In genomic region chr7:85342781-85343180, GRCh38 we compare ENCODE assay signal across 27 cellular contexts.
"Had no signal": no experiment of that assay in that cellular context is flagged by ENCODE, and none has a peak within 500 bp of the region (broad histone marks: within the 10 kb centered on the region; RNA-seq: fewer than 3 reads in every experiment).

No MANE protein-coding gene starts in this region.

- H3K9me3 Mint-ChIP-seq: endodermal cell had no signal

- ATAC-seq: effector memory CD8-positive, alpha-beta T cell; esophagus mucosa; foreskin keratinocyte; gastrocnemius medialis; gastroesophageal sphincter; heart left ventricle; heart right ventricle had no signal

- DNase-seq: colonic mucosa; cortex of kidney; dermis blood vessel endothelial cell; dorsolateral prefrontal cortex; effector CD4-positive, alpha-beta T cell; effector CD8-positive, alpha-beta T cell; effector memory CD4-positive, alpha-beta T cell; effector memory CD8-positive, alpha-beta T cell; endodermal cell; erythroblast; esophagus squamous epithelium; foreskin fibroblast; foreskin keratinocyte; foreskin melanocyte; gastrocnemius medialis; glutamatergic neuron; head of caudate nucleus; heart left ventricle; heart right ventricle had no signal

- H3K4me3 Mint-ChIP-seq: dendritic cell treated with granulocyte-macrophage colony-stimulating factor and Interleukin-4, amounts not matched to agents 40 ng/mL and 50 ng/mL, for 4 days; effector memory CD8-positive, alpha-beta T cell; endodermal cell had no signal

- H3K27ac Mint-ChIP-seq: dendritic cell treated with granulocyte-macrophage colony-stimulating factor and Interleukin-4, amounts not matched to agents 40 ng/mL and 50 ng/mL, for 4 days; effector memory CD8-positive, alpha-beta T cell; endodermal cell had no signal

- H3K27me3 ChIP-seq: colonic mucosa, dorsolateral prefrontal cortex, esophagus muscularis mucosa, esophagus squamous epithelium, foreskin keratinocyte, gastrocnemius medialis, gastroesophageal sphincter, heart left ventricle, heart right ventricle, hepatocyte had no signal

- H3K4me3 ChIP-seq: colonic mucosa, coronary artery, dorsolateral prefrontal cortex, esophagus muscularis mucosa, esophagus squamous epithelium, gastrocnemius medialis, gastroesophageal sphincter, heart left ventricle, heart right ventricle, hepatocyte had no signal

- FAIRE-seq: endothelial cell of umbilical vein had no signal

- H3K9me3 ChIP-seq: colonic mucosa, esophagus muscularis mucosa, esophagus squamous epithelium, gastrocnemius medialis, gastroesophageal sphincter, heart left ventricle had no signal

- H3K4me1 ChIP-seq: colonic mucosa, esophagus muscularis mucosa, esophagus squamous epithelium, gastrocnemius medialis, gastroesophageal sphincter, heart left ventricle, heart right ventricle had no signal

- H3K36me3 ChIP-seq: colonic mucosa, esophagus muscularis mucosa, esophagus squamous epithelium, gastrocnemius medialis, gastroesophageal sphincter, heart left ventricle, heart right ventricle had no signal

- H3K27ac ChIP-seq: colonic mucosa, coronary artery, dorsolateral prefrontal cortex, epithelial cell of prostate, esophagus muscularis mucosa, esophagus squamous epithelium, foreskin keratinocyte, gastrocnemius medialis, gastroesophageal sphincter, heart left ventricle, heart right ventricle, hepatocyte had no signal

- H3K27me3 Mint-ChIP-seq: dendritic cell treated with granulocyte-macrophage colony-stimulating factor and Interleukin-4, amounts not matched to agents 40 ng/mL and 50 ng/mL, for 4 days; effector memory CD8-positive, alpha-beta T cell had no signal
